In the genomic region with DNA sequence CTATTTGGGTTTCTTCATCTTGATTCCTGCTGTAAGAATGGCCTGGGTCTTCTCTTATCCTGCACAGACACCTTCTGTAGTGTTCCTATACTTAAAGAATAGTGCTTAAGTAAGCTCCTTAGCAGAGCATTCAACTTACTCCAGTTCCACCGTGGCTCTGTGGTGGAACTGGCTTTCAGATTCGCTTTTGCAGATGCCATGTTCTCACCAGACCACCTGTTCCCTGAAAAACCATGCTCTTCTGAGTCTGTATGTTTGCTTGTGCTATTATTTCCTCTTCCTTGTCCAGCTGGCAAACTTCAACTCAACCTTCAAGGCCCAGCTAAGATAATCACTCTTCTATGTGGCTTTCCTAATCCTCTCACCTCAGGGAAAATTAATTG, we compare ENCODE assay signal across 1 cellular context.
TF ChIP-seq lines count a peak whose summit lies in the region.

No MANE protein-coding gene starts in this region.

TF ChIP-seq in IMR-90, 13 proteins besides CTCF, POLR2A, EP300 and RAD21 (continued from another document):
- TF ChIP-seq BHLHE40 (IDR thresholded peaks at IDR 0.05; ENCODE audit: low read depth, low read length) (no peak), MXI1 (IDR thresholded peaks at IDR 0.05; ENCODE audit: borderline replicate concordance, low read depth, low read length) (no peak), CEBPB (IDR thresholded peaks at IDR 0.05; ENCODE audit: low read depth, low read length) (no peak), MAFK (IDR thresholded peaks at IDR 0.05; ENCODE audit: low read depth, low read length) (no peak), MAZ (IDR thresholded peaks at IDR 0.05; ENCODE audit: borderline replicate concordance, low read depth, low read length) (no peak), FOS (IDR thresholded peaks at IDR 0.05; ENCODE audit: low read depth, low read length) (no peak)
